In the genomic region with DNA sequence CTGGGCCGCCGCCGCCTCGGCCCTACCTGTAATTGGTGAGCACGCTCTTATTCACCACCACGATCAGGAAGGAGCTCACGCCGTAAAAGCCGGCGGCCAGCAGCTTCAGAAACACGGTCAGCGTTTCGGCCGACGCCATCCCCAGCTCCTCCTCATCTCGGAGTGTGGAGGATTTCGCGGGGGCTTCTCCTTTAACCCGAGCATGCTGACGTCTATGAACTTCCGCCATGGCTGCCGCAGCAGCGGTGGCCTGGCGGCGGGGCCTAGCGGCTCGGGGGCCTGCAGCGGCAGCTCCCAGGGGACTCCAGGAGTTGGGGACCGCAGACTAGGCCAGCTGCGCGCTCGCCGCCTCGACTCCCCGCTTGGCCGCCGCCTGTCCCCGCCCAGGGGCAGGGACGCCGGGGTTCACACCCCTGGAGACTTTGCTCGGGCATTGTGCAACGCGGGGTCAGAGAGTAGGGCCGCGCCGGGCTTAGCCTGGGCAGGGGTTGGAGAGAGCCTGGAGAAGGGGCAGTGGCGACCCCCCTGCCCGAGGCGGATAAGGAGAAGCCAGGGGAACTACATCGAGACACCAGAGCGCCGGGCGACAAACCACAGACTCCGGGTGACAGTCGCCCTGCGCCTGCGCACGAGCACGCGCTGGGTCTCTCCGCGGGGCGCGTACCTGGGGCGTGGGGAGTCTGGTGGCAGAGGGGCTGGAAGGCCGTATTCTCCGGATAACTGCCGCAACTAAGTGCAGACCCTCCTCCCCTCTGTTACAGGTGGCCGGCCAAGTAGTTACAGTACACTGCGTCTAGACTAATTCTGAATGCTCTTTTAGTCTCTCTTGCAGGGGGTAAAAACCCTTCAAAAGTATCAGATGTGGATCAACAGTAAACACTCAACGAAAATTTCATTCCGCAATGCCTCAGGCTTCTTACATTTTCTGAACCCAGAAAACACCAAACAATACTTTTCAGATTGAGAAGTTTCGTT, we compare ENCODE assay signal across 8 cellular contexts. TPM values are rescaled to one million over a fixed set of nuclear protein-coding genes. Genes with fewer than 3 reads are reported as not detected.
DNase-seq lines count a peak whose midpoint lies in the region; ATAC-seq and TF ChIP-seq lines count a peak whose summit lies in the region.

A gene (minus strand): TSS at position 364 of the 975 bp plus-strand sequence. CDS start 135 bp downstream, at position 229.

- TF ChIP-seq POLR2A in right lobe of liver (IDR thresholded peaks at IDR 0.05), result peak; percentile 86

- peak; percentile 22 to 95 (median 82) for DNase-seq in C1 segment of cervical spinal cord (lab: John Stamatoyannopoulos, UW)
- peak; percentile 59 for DNase-seq in GM19240 (ENCODE audit: insufficient read length, low spot score)
- peak; percentile 82 for DNase-seq in NCI-H526 treated with DMSO at 0.1 percent for 48 hours (lab: John Stamatoyannopoulos, UW)
- DNase-seq in activated CD4-positive, alpha-beta T cell treated with anti-CD3 and anti-CD28 coated beads, Interleukin-2, amount 50 U/mL, for 24 hours (ENCODE audit: low read depth in 1 of 2, low spot score in 1 of 2), result peak; percentile 63 to 70
- peak; percentile 89 to 95 (median 94) for DNase-seq in right lobe of liver
- peak; percentile 65 to 68 for DNase-seq in stimulated activated CD4-positive, alpha-beta T cell treated with anti-CD3 and anti-CD28 coated beads, Interleukin-4, amount 100 ng/mL, for 48 hours (ENCODE audit: low read depth in 2 of 2)

- peak within 1 kb of the TSS; percentile 83 to 93 (median 86) for H3K4me3 ChIP-seq in right lobe of liver

- no peaks in the 10 kb centered on the region for H3K27me3 ChIP-seq in right lobe of liver

- no peaks in the 10 kb centered on the region for H3K9me3 Mint-ChIP-seq in dendritic cell treated with granulocyte-macrophage colony-stimulating factor and Interleukin-4, amounts not matched to agents 40 ng/mL and 50 ng/mL, for 4 days

- H3K36me3 ChIP-seq in right lobe of liver, result peaks cover 0 to 24% (median 5%) of the 10 kb centered on the region in 4 donors

- peaks cover 24% of the 10 kb centered on the region for H3K4me1 Mint-ChIP-seq in dendritic cell treated with granulocyte-macrophage colony-stimulating factor and Interleukin-4, amounts not matched to agents 40 ng/mL and 50 ng/mL, for 4 days (ENCODE audit: low read depth)

- H3K4me1 ChIP-seq in right lobe of liver, result peaks cover 0 to 15% (median 3%) of the 10 kb centered on the region in 4 donors

- peaks cover 36% of the 10 kb centered on the region for H3K36me3 Mint-ChIP-seq in dendritic cell treated with granulocyte-macrophage colony-stimulating factor and Interleukin-4, amounts not matched to agents 40 ng/mL and 50 ng/mL, for 4 days (ENCODE audit: low read depth)

- peak within 1 kb of the TSS; percentile 78 to 93 (median 89) for H3K27ac ChIP-seq in right lobe of liver

- intact Hi-C loops in dendritic cell treated with granulocyte-macrophage colony-stimulating factor and Interleukin-4, amounts not matched to agents 40 ng/mL and 50 ng/mL, for 4 days (cut with micrococcal nuclease), result loop anchor here (5.0 to 10.0 kb wide), 3 partner anchors 91 to 381 kb away; a partner anchor contains a TSS
- intact Hi-C loops in right lobe of liver (cut with DNase I), result no loop called here

- peak within 1 kb of the TSS; percentile 88 for H3K4me3 Mint-ChIP-seq in dendritic cell treated with granulocyte-macrophage colony-stimulating factor and Interleukin-4, amounts not matched to agents 40 ng/mL and 50 ng/mL, for 4 days

- TF ChIP-seq CTCF in right lobe of liver (IDR thresholded peaks at IDR 0.05), result no peak

- under 1% methylated on average over 28 of the region's 73 CpGs for WGBS in right lobe of liver (ENCODE audit: insufficient coverage, low coverage, low lambda C conversion rate, missing lambda C conversion rate)

- peak within 1 kb of the TSS; percentile 92 for H3K27ac Mint-ChIP-seq in dendritic cell treated with granulocyte-macrophage colony-stimulating factor and Interleukin-4, amounts not matched to agents 40 ng/mL and 50 ng/mL, for 4 days

- H3K27me3 Mint-ChIP-seq in dendritic cell treated with granulocyte-macrophage colony-stimulating factor and Interleukin-4, amounts not matched to agents 40 ng/mL and 50 ng/mL, for 4 days, result no peaks in the 10 kb centered on the region

- no peaks in the 10 kb centered on the region for H3K9me3 ChIP-seq in right lobe of liver

- ATAC-seq in HG03457 (IDR thresholded peaks at IDR 0.05; ENCODE audit: unreplicated experiment), result peak; percentile 78
- ATAC-seq in right lobe of liver, result peak; percentile 91 to 96 (median 92)

RNA-seq across cellular contexts. Expression of the gene that starts here (rescaled TPM):
- 10 to 100 TPM; 36.9 to 70.7 (median 52.0) TPM for total RNA-seq in right lobe of liver

Comparison
In these comparisons a context has a peak if more than half of its experiments do, and no peak if none do; other contexts are left out.
1. Peak in every context shown above with its lines: DNase-seq, ATAC-seq, H3K4me3 ChIP-seq and H3K27ac ChIP-seq.